In the genomic region with DNA sequence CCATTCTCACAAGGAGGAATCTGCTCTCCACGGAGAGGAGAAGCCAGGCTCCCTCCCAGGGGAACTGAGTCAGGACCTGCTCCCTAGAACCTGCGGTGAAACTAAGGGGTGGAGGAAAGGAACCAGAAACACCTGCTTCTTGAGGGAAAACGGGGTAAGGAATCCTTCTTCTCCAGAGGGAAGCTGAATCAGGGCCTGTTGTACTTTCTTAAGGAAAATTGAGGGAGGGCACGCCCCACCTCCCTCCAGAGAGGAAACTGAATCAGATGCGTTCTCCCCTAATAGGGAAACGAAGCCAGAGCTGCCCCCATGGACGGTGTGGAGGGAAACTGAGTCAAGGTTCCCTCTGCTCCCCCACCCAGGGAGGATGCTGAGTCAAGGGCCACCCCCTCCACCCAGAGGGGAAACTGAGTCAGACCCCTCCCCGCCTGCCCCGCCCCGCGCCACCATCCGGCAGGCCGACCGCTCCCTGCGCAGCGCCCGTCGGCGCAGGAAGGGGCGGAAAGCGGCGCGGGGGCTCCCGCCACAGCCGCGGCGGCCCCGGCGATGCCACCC, we compare ENCODE assay signal across 8 cellular contexts. TPM values are rescaled to one million over a fixed set of nuclear protein-coding genes. Genes with fewer than 3 reads are reported as not detected.
DNase-seq lines count a peak whose midpoint lies in the region; ATAC-seq and TF ChIP-seq lines count a peak whose summit lies in the region.

No MANE protein-coding gene starts in this region.

- TF ChIP-seq CTCF in RWPE1 (conservative IDR thresholded peaks at IDR 0.05; ENCODE audit: low read depth) (no peak), esophagus squamous epithelium (IDR thresholded peaks at IDR 0.05) (no peak), psoas muscle (IDR thresholded peaks at IDR 0.05) (no peak)

- TF ChIP-seq POLR2A in esophagus squamous epithelium (IDR thresholded peaks at IDR 0.05): no peak

- H3K27me3 ChIP-seq in esophagus squamous epithelium: no peaks in the 10 kb centered on the region
- H3K27me3 ChIP-seq in psoas muscle (ENCODE audit: insufficient read depth in 3 of 3, low read length in 2 of 3): no peaks in the 10 kb centered on the region

- H3K9me3 Mint-ChIP-seq in activated CD8-positive, alpha-beta memory T cell treated with anti-CD3 and anti-CD28 coated beads, Interleukin-2, amount 10 ng/mL, durations not matched to agents 7 days and 5 days (ENCODE audit: low read depth): no peaks in the 10 kb centered on the region

- no peak for DNase-seq in activated CD8-positive, alpha-beta memory T cell treated with anti-CD3 and anti-CD28 coated beads, Interleukin-2, amount 10 ng/mL, durations not matched to agents 7 days and 5 days
- no peak for DNase-seq in activated CD8-positive, alpha-beta memory T cell treated with anti-CD3 and anti-CD28 coated beads, Interleukin-2, amount 50 U/mL, for 4 hours
- DNase-seq in RWPE1 (ENCODE audit: low spot score) (no peak), esophagus squamous epithelium (lab: John Stamatoyannopoulos, UW) (no peak), psoas muscle (no peak), NCI-H1694 (lab: John Stamatoyannopoulos, UW) (no peak)

- no peaks in the 10 kb centered on the region for H3K27me3 Mint-ChIP-seq in activated CD8-positive, alpha-beta memory T cell treated with anti-CD3 and anti-CD28 coated beads, Interleukin-2, amount 10 ng/mL, durations not matched to agents 7 days and 5 days

- H3K27ac ChIP-seq in RWPE1 (peak overlapping the region; percentile 98), esophagus squamous epithelium (peak overlapping the region; percentile 96 to 99 (median 97)), psoas muscle (peak overlapping the region; percentile 94)

- no peaks in the 10 kb centered on the region for H3K9me3 ChIP-seq in esophagus squamous epithelium
- H3K9me3 ChIP-seq in psoas muscle: no peaks in the 10 kb centered on the region

- peaks cover 26 to 50% (median 30%) of the 10 kb centered on the region in 3 donors for H3K4me1 ChIP-seq in esophagus squamous epithelium
- peaks cover 17% of the 10 kb centered on the region for H3K4me1 ChIP-seq in psoas muscle

- peaks cover 32% of the 10 kb centered on the region for H3K4me1 Mint-ChIP-seq in activated CD8-positive, alpha-beta memory T cell treated with anti-CD3 and anti-CD28 coated beads, Interleukin-2, amount 10 ng/mL, durations not matched to agents 7 days and 5 days

- CTCF ChIA-PET in activated CD8-positive, alpha-beta memory T cell treated with anti-CD3 and anti-CD28 coated beads, Interleukin-2, amount 10 ng/mL, durations not matched to agents 7 days and 5 days (lab: Charles Lee): interaction anchor here (0.9 to 1.8 kb wide), 5 partner anchors 9 to 156 kb away, joined by 3 to 9 read pairs (median 4); no protein-coding TSS in a partner anchor
- CTCF ChIA-PET in RWPE1 (lab: Yijun Ruan, JAX): no interaction called here

- peak overlapping the region; percentile 83 for H3K4me3 Mint-ChIP-seq in activated CD8-positive, alpha-beta memory T cell treated with anti-CD3 and anti-CD28 coated beads, Interleukin-2, amount 10 ng/mL, durations not matched to agents 7 days and 5 days

- H3K36me3 ChIP-seq in esophagus squamous epithelium (peaks cover 31 to 44% (median 33%) of the 10 kb centered on the region in 3 donors), psoas muscle (ENCODE audit: insufficient read depth in 1 of 2, low read depth in 1 of 2) (peaks cover 9 to 51% of the 10 kb centered on the region in 2 donors)

- H3K36me3 Mint-ChIP-seq in activated CD8-positive, alpha-beta memory T cell treated with anti-CD3 and anti-CD28 coated beads, Interleukin-2, amount 10 ng/mL, durations not matched to agents 7 days and 5 days: peaks cover 33% of the 10 kb centered on the region

- ATAC-seq in activated CD8-positive, alpha-beta memory T cell treated with anti-CD3 and anti-CD28 coated beads, Interleukin-2, amount 10 ng/mL, durations not matched to agents 7 days and 5 days: no peak
- peak in 2 of 4 donors; percentile 5 to 17 for ATAC-seq in psoas muscle
- no peak for ATAC-seq in HG02763 (IDR thresholded peaks at IDR 0.05; ENCODE audit: unreplicated experiment)
- no peak for ATAC-seq in GM18519 (IDR thresholded peaks at IDR 0.05; ENCODE audit: low FRiP score, unreplicated experiment)

- peak overlapping the region; percentile 81 for H3K27ac Mint-ChIP-seq in activated CD8-positive, alpha-beta memory T cell treated with anti-CD3 and anti-CD28 coated beads, Interleukin-2, amount 10 ng/mL, durations not matched to agents 7 days and 5 days

- H3K4me3 ChIP-seq in esophagus squamous epithelium (peak overlapping the region; percentile 65 to 92 (median 85)), psoas muscle (peak overlapping the region; percentile 88)

- intact Hi-C loops in esophagus squamous epithelium (cut with DNase I) (no loop called here), psoas muscle (cut with DNase I) (no loop called here)

- POLR2A ChIA-PET in RWPE1 (lab: Yijun Ruan, JAX; ENCODE audit: low non-redundant PET): interaction anchor here (0.9 to 1.7 kb wide), 2 partner anchors 10 to 12 kb away, joined by 3 to 6 read pairs; no protein-coding TSS in a partner anchor

- WGBS in esophagus squamous epithelium, 2 donors: 0% methylated on average over 3 to 6 of the region's 29 CpGs
- 0% methylated on average over 15 to 29 of the region's 29 CpGs for WGBS in psoas muscle, 3 donors

RNA-seq across cellular contexts. Expression of gene RELA, which starts 0.4 kb away (rescaled TPM):
- total RNA-seq in activated CD8-positive, alpha-beta memory T cell treated with anti-CD3 and anti-CD28 coated beads, Interleukin-2, amount 10 ng/mL, durations not matched to agents 7 days and 5 days: 10 to 100 TPM; 81.3 to 82.0 TPM
- 10 to 100 TPM; 29.4 to 49.4 (median 47.5) TPM for total RNA-seq in esophagus squamous epithelium
- total RNA-seq in psoas muscle: 10 to 100 TPM; 48.7 to 72.6 (median 65.2) TPM
- polyA plus RNA-seq in psoas muscle: 10 to 100 TPM; 42.1 to 64.9 (median 64.0) TPM

RNA-seq across cellular contexts. Expression of gene SIPA1, which starts 24.4 kb away (rescaled TPM):
- 100 to 1,000 TPM; 188 to 267 TPM for total RNA-seq in activated CD8-positive, alpha-beta memory T cell treated with anti-CD3 and anti-CD28 coated beads, Interleukin-2, amount 10 ng/mL, durations not matched to agents 7 days and 5 days
- total RNA-seq in esophagus squamous epithelium: 10 to 100 TPM in 3 of 4 donors, 1 to 10 TPM in 1; 7.8 to 29.2 (median 27.5) TPM
- total RNA-seq in psoas muscle: 10 to 100 TPM; 10.1 to 15.6 (median 11.3) TPM
- 10 to 100 TPM in 2 of 3 donors, 1 to 10 TPM in 1; 7.9 to 17.4 (median 13.7) TPM for polyA plus RNA-seq in psoas muscle

RNA-seq across cellular contexts. Expression of gene PCNX3, which starts 46.7 kb away (rescaled TPM):
- total RNA-seq in activated CD8-positive, alpha-beta memory T cell treated with anti-CD3 and anti-CD28 coated beads, Interleukin-2, amount 10 ng/mL, durations not matched to agents 7 days and 5 days: 10 to 100 TPM; 54.9 to 57.1 TPM
- total RNA-seq in esophagus squamous epithelium (10 to 100 TPM; 24.0 to 40.0 (median 30.9) TPM), psoas muscle (10 to 100 TPM in 1 of 4 donors, 1 to 10 TPM in 3; 8.9 to 10.8 (median 9.7) TPM)
- 10 to 100 TPM in 2 of 3 donors, 1 to 10 TPM in 1; 6.5 to 15.5 (median 11.4) TPM for polyA plus RNA-seq in psoas muscle

RNA-seq across cellular contexts. Expression of gene MAP3K11, which starts 48.3 kb away (rescaled TPM):
- 10 to 100 TPM; 71.0 to 73.3 TPM for total RNA-seq in activated CD8-positive, alpha-beta memory T cell treated with anti-CD3 and anti-CD28 coated beads, Interleukin-2, amount 10 ng/mL, durations not matched to agents 7 days and 5 days
- total RNA-seq in esophagus squamous epithelium (10 to 100 TPM; 27.5 to 33.0 (median 30.4) TPM), psoas muscle (10 to 100 TPM; 14.5 to 18.8 (median 16.8) TPM)
- polyA plus RNA-seq in psoas muscle: 10 to 100 TPM in 2 of 3 donors, 1 to 10 TPM in 1; 8.8 to 13.9 (median 10.7) TPM

RNA-seq across cellular contexts. Expression of gene KAT5, which starts 49.7 kb away (rescaled TPM):
- total RNA-seq in activated CD8-positive, alpha-beta memory T cell treated with anti-CD3 and anti-CD28 coated beads, Interleukin-2, amount 10 ng/mL, durations not matched to agents 7 days and 5 days: 10 to 100 TPM; 62.0 to 69.8 TPM
- total RNA-seq in esophagus squamous epithelium (10 to 100 TPM; 38.2 to 64.7 (median 51.1) TPM), psoas muscle (10 to 100 TPM; 34.5 to 56.4 (median 41.8) TPM)
- polyA plus RNA-seq in psoas muscle: 10 to 100 TPM; 36.4 to 67.2 (median 51.2) TPM

Comparison
In these comparisons a context has a peak if more than half of its experiments do, and no peak if none do; other contexts are left out.
1. RNA of gene SIPA1, which starts 24.4 kb away (total RNA-seq): 188 to 267 TPM in activated CD8-positive, alpha-beta memory T cell treated with anti-CD3 and anti-CD28 coated beads, Interleukin-2, amount 10 ng/mL, durations not matched to agents 7 days and 5 days; 7.8 to 29.2 TPM in esophagus squamous epithelium and 10.1 to 15.6 TPM in psoas muscle; every median in the first group is over 4 times any median in the second.
2. Peak in every context shown above with its lines, with median percentiles within 50 percentile points of each other: H3K27ac ChIP-seq.